Comparison of ENCODE assay signal across 1 cellular context in the genomic region with DNA sequence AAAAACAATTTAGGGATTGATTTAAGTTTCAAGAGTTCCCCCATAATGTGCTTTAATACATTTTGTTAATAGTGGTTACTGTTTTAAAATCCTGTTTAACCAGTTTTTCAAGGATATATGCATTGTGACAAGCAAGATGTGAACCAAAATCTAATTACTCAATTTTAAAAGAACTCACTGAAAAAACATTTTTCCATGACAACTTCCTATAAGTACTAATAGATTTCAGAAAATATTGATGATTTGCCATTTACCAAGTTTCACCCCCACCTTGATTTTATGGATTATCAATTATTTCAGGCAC.
TF ChIP-seq lines count a peak whose summit lies in the region.

No MANE protein-coding gene starts in this region.

TF ChIP-seq in HCT116, 20 proteins besides CTCF, POLR2A, EP300 and RAD21:
- TF ChIP-seq EZH2 (IDR thresholded peaks at IDR 0.05) (no peak), REST (IDR thresholded peaks at IDR 0.05; ENCODE audit: low read depth) (no peak), TCF7L2 (IDR thresholded peaks at IDR 0.05; ENCODE audit: borderline replicate concordance, extremely low read depth, insufficient read depth, insufficient read length) (no peak), CEBPB (IDR thresholded peaks at IDR 0.05; ENCODE audit: low read depth) (no peak), SIN3A (IDR thresholded peaks at IDR 0.05; ENCODE audit: low read depth) (no peak), ZNF274 (IDR thresholded peaks at IDR 0.05; ENCODE audit: low read depth, low read length) (no peak), ELF1 (IDR thresholded peaks at IDR 0.05; ENCODE audit: borderline replicate concordance, low read depth) (no peak)
